Comparison of ENCODE assay signal across 17 cellular contexts in the genomic region with DNA sequence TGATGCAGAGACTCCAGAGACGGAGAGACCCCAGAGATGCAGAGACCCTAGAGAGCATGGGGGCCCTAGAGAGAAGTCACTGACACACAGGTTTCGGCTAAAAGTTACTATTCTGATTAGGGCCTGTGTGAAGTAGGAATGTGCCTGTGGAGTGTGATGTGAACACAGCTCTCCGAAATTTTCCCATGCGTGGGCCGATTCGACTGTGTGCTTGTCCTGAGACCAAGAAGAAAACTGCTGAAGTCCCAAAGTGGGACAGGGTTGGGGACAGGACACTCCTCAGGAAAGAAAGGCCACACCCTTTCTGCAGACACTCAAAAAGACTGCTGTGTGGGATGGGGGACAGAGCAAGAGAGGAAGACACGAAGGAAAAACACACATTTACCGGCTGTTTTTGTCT.
DNase-seq lines count a peak whose midpoint lies in the region; ATAC-seq and TF ChIP-seq lines count a peak whose summit lies in the region.
"Had no signal": no experiment of that assay in that cellular context is flagged by ENCODE, and none has a peak within 500 bp of the region (broad histone marks: within the 10 kb centered on the region; RNA-seq: fewer than 3 reads in every experiment).

No MANE protein-coding gene starts in this region.

- H3K36me3 Mint-ChIP-seq in natural killer cell treated with Interleukin-12 subunit alpha and Interleukin-12 subunit beta and Interleukin-15 and Interleukin-18, amount 100 ng/mL, for 72 hours = no peaks in the 10 kb centered on the region
- no peaks in the 10 kb centered on the region for H3K36me3 Mint-ChIP-seq in natural killer cell
- H3K36me3 Mint-ChIP-seq: CD8-positive, alpha-beta T cell had no signal

- DNase-seq in natural killer cell treated with Interleukin-12 subunit alpha and Interleukin-12 subunit beta and Interleukin-15 and Interleukin-18, amount 100 ng/mL, for 72 hours (ENCODE audit: low spot score) = peak; percentile 5
- no peak for DNase-seq in natural killer cell
- DNase-seq in osteoblast (ENCODE audit: insufficient read length, low spot score, missing footprints) = peak; percentile 51
- peak; percentile 54 for DNase-seq in spleen
- no peak for DNase-seq in uterus
- DNase-seq in SHP77 (lab: John Stamatoyannopoulos, UW) = no peak
- DNase-seq: Calu3; CD8-positive, alpha-beta T cell; DMS79 treated with DMSO at 0.1 percent for 48 hours; GF-D8; GOT3; H7; HFFc6 had no signal

- H3K27me3 Mint-ChIP-seq in natural killer cell treated with Interleukin-12 subunit alpha and Interleukin-12 subunit beta and Interleukin-15 and Interleukin-18, amount 100 ng/mL, for 72 hours = no peaks in the 10 kb centered on the region
- no peaks in the 10 kb centered on the region for H3K27me3 Mint-ChIP-seq in natural killer cell (ENCODE audit: low read depth in 2 of 2)
- H3K27me3 Mint-ChIP-seq: B cell had no signal

- no peak overlapping the region for H3K4me3 Mint-ChIP-seq in natural killer cell treated with Interleukin-12 subunit alpha and Interleukin-12 subunit beta and Interleukin-15 and Interleukin-18, amount 100 ng/mL, for 72 hours
- H3K4me3 Mint-ChIP-seq in natural killer cell = no peak overlapping the region
- H3K4me3 Mint-ChIP-seq: B cell; CD8-positive, alpha-beta T cell; HFFc6 had no signal

- H3K9me3 Mint-ChIP-seq in natural killer cell treated with Interleukin-12 subunit alpha and Interleukin-12 subunit beta and Interleukin-15 and Interleukin-18, amount 100 ng/mL, for 72 hours = no peaks in the 10 kb centered on the region
- H3K9me3 Mint-ChIP-seq in natural killer cell = peaks cover 0 to 2% of the 10 kb centered on the region in 2 donors
- H3K9me3 Mint-ChIP-seq: CD8-positive, alpha-beta T cell had no signal

- H3K79me2 ChIP-seq in osteoblast (ENCODE audit: insufficient read depth, low read length) = no peaks in the 10 kb centered on the region

- H3K36me3 ChIP-seq in osteoblast (ENCODE audit: insufficient read depth, low read length) (no peaks in the 10 kb centered on the region), spleen (no peaks in the 10 kb centered on the region), uterus (no peaks in the 10 kb centered on the region)
- H3K36me3 ChIP-seq: BLaER1 treated with 17β-estradiol and CSF1 and Interleukin-3, amounts not matched to agents 10 nM and 100 nM had no signal

- H4K20me1 ChIP-seq in osteoblast (ENCODE audit: insufficient read depth, low read length) = no peaks in the 10 kb centered on the region
- H4K20me1 ChIP-seq: BLaER1 treated with 17β-estradiol and CSF1 and Interleukin-3, amounts not matched to agents 10 nM and 100 nM had no signal

- H3K4me1 ChIP-seq in osteoblast (ENCODE audit: insufficient read depth, low read length) (no peaks in the 10 kb centered on the region), spleen (no peaks in the 10 kb centered on the region), uterus (no peaks in the 10 kb centered on the region)

- intact Hi-C loops in natural killer cell (cut with micrococcal nuclease) = no loop called here
- intact Hi-C loops in spleen (cut with DNase I; ENCODE audit: low total_unique reads) = no loop called here
- intact Hi-C loops in uterus (cut with DNase I; ENCODE audit: low total_unique reads) = no loop called here

- no peaks in the 10 kb centered on the region for H3K4me1 Mint-ChIP-seq in natural killer cell treated with Interleukin-12 subunit alpha and Interleukin-12 subunit beta and Interleukin-15 and Interleukin-18, amount 100 ng/mL, for 72 hours (ENCODE audit: low read depth in 2 of 2)
- no peaks in the 10 kb centered on the region for H3K4me1 Mint-ChIP-seq in natural killer cell
- H3K4me1 Mint-ChIP-seq: B cell had no signal

- H3K9me3 ChIP-seq in osteoblast (ENCODE audit: low read depth, low read length) (peaks cover 2% of the 10 kb centered on the region), spleen (peaks cover 0 to 14% (median 0%) of the 10 kb centered on the region in 8 donors), uterus (no peaks in the 10 kb centered on the region)

- TF ChIP-seq POLR2A in spleen (IDR thresholded peaks at IDR 0.05) = no peak
- no peak for TF ChIP-seq POLR2A in uterus (IDR thresholded peaks at IDR 0.05)

- WGBS in spleen, 5 donors = 89 to 93% (median 91%) methylated on average over 8 of the region's 8 CpGs

- H2AFZ ChIP-seq in osteoblast (ENCODE audit: low read length) = no peak overlapping the region

- no peak overlapping the region for H3K4me3 ChIP-seq in osteoblast (ENCODE audit: insufficient read depth, low read length)
- H3K4me3 ChIP-seq in spleen = no peak overlapping the region
- H3K4me3 ChIP-seq in uterus = no peak overlapping the region
- H3K4me3 ChIP-seq: BLaER1 treated with 17β-estradiol and CSF1 and Interleukin-3, amounts not matched to agents 10 nM and 100 nM had no signal

- H3K27ac ChIP-seq in osteoblast (ENCODE audit: low read depth, low read length) (no peak overlapping the region), spleen (no peak overlapping the region), uterus (no peak overlapping the region)
- H3K27ac ChIP-seq: BLaER1 treated with 17β-estradiol and CSF1 and Interleukin-3, amounts not matched to agents 10 nM and 100 nM had no signal

- H3K27ac Mint-ChIP-seq in natural killer cell treated with Interleukin-12 subunit alpha and Interleukin-12 subunit beta and Interleukin-15 and Interleukin-18, amount 100 ng/mL, for 72 hours = no peak overlapping the region
- H3K27ac Mint-ChIP-seq in natural killer cell = no peak overlapping the region
- H3K27ac Mint-ChIP-seq: B cell; CD8-positive, alpha-beta T cell; HFFc6 had no signal

- H3K4me2 ChIP-seq in osteoblast (ENCODE audit: insufficient read depth, low read length) = no peak overlapping the region
- H3K4me2 ChIP-seq: BLaER1 treated with 17β-estradiol and CSF1 and Interleukin-3, amounts not matched to agents 10 nM and 100 nM had no signal

- ATAC-seq in natural killer cell treated with Interleukin-12 subunit alpha and Interleukin-12 subunit beta and Interleukin-15 and Interleukin-18, amount 100 ng/mL, for 72 hours = no peak
- ATAC-seq in natural killer cell (no peak), HG02642 (IDR thresholded peaks at IDR 0.05; ENCODE audit: poor library complexity, unreplicated experiment) (no peak)
- ATAC-seq: CD8-positive, alpha-beta T cell; HCT116 had no signal

- H3K27me3 ChIP-seq in osteoblast (ENCODE audit: insufficient read depth, low read length) = no peaks in the 10 kb centered on the region
- peaks cover 0 to 24% (median 0%) of the 10 kb centered on the region in 7 donors for H3K27me3 ChIP-seq in spleen (replicated peaks in 1 of 7)
- no peaks in the 10 kb centered on the region for H3K27me3 ChIP-seq in uterus
- H3K27me3 ChIP-seq: BLaER1 treated with 17β-estradiol and CSF1 and Interleukin-3, amounts not matched to agents 10 nM and 100 nM had no signal

- no peak for TF ChIP-seq CTCF in natural killer cell (IDR thresholded peaks at IDR 0.05)
- no peak for TF ChIP-seq CTCF in osteoblast (IDR thresholded peaks at IDR 0.05; ENCODE audit: extremely low read depth, low read depth, low read length)
- no peak for TF ChIP-seq CTCF in spleen (IDR thresholded peaks at IDR 0.05 in 8 of 11, conservative IDR thresholded peaks at IDR 0.05 in 3 of 11)
- no peak for TF ChIP-seq CTCF in uterus (IDR thresholded peaks at IDR 0.05)

Comparison
In these comparisons a context has a peak if more than half of its experiments do, and no peak if none do; other contexts are left out.
1. DNase-seq: peak in natural killer cell treated with Interleukin-12 subunit alpha and Interleukin-12 subunit beta and Interleukin-15 and Interleukin-18, amount 100 ng/mL, for 72 hours (single experiment), osteoblast (single experiment) and spleen (single experiment); none in natural killer cell (single experiment), uterus (0 of 2) and SHP77 (0 of 2).